In genomic region chr4:48939785-48940184, GRCh38 we compare ENCODE assay signal across 14 cellular contexts. TPM values are rescaled to one million over a fixed set of nuclear protein-coding genes. Genes with fewer than 3 reads are reported as not detected.
A peak's percentile ranks its signal among the peaks of the same experiment; 100 is the strongest.
DNase-seq lines count a peak whose midpoint lies in the region; ATAC-seq and TF ChIP-seq lines count a peak whose summit lies in the region.
"Had no signal": no experiment of that assay in that cellular context is flagged by ENCODE, and none has a peak within 500 bp of the region (broad histone marks: within the 10 kb centered on the region; RNA-seq: fewer than 3 reads in every experiment).

No MANE protein-coding gene starts in this region.

- H3K9me3 ChIP-seq in HAP-1 = no peaks in the 10 kb centered on the region
- no peaks in the 10 kb centered on the region for H3K9me3 ChIP-seq in T-helper 17 cell (ENCODE audit: control insufficient read depth, low read length, poor library complexity, severe bottlenecking)
- H3K9me3 ChIP-seq: body of pancreas, upper lobe of right lung had no signal

- H3K36me3 ChIP-seq in brain microvascular endothelial cell (replicated peaks) = no peaks in the 10 kb centered on the region
- no peaks in the 10 kb centered on the region for H3K36me3 ChIP-seq in HAP-1 (replicated peaks)
- H3K36me3 ChIP-seq: heart left ventricle, upper lobe of right lung had no signal

- H3K4me1 Mint-ChIP-seq in T-helper 17 cell = peaks cover 14% of the 10 kb centered on the region

- no peak overlapping the region for H3K27ac ChIP-seq in brain microvascular endothelial cell
- H3K27ac ChIP-seq: body of pancreas, heart left ventricle, upper lobe of right lung had no signal

- H3K4me3 ChIP-seq in brain microvascular endothelial cell (ENCODE audit: low read depth, low read length) (no peak overlapping the region), HAP-1 (no peak overlapping the region)
- H3K4me3 ChIP-seq: body of pancreas, heart left ventricle, upper lobe of right lung had no signal

- H3K27me3 Mint-ChIP-seq in T-helper 17 cell = peaks cover 7% of the 10 kb centered on the region

- in situ Hi-C loops in Caki2 (cut with HindIII; ENCODE audit: low pct_unique_long_range_greater_than_20kb, low sequenced_read_pairs) = no loop called here
- in situ Hi-C loops in brain microvascular endothelial cell (cut with HindIII; ENCODE audit: low pct_ligation_motif_present, low sequenced_read_pairs) = no loop called here
- in situ Hi-C loops in HAP-1 (cut with MboI; ENCODE audit: low sequenced_read_pairs) = no loop called here

- H3K27ac Mint-ChIP-seq in T-helper 17 cell = no peak overlapping the region
- H3K27ac Mint-ChIP-seq: natural killer cell treated with Interleukin-12 subunit alpha and Interleukin-12 subunit beta and Interleukin-15 and Interleukin-18, amount 100 ng/mL, for 72 hours had no signal

- DNase-seq in Caki2 (ENCODE audit: low read depth) (peak; percentile 74), LHCN-M2 (ENCODE audit: low read depth) (peak; percentile 74), brain microvascular endothelial cell (peak; percentile 69), kidney tubule cell (ENCODE audit: low spot score) (peak; percentile 95), HAP-1 (ENCODE audit: low spot score in 2 of 2) (no peak), NCI-H128 (lab: John Stamatoyannopoulos, UW; ENCODE audit: unreplicated experiment) (no peak), T-helper 17 cell (no peak), T-helper 2 cell (no peak)
- DNase-seq: heart left ventricle, NCI-H1417, upper lobe of right lung had no signal

- ATAC-seq in T-helper 17 cell = no peak
- ATAC-seq: body of pancreas; natural killer cell treated with Interleukin-12 subunit alpha and Interleukin-12 subunit beta and Interleukin-15 and Interleukin-18, amount 100 ng/mL, for 72 hours; upper lobe of right lung had no signal

- H3K27me3 ChIP-seq in brain microvascular endothelial cell (replicated peaks) (no peaks in the 10 kb centered on the region), HAP-1 (ENCODE audit: low read depth) (peaks cover 24% of the 10 kb centered on the region)
- H3K27me3 ChIP-seq: body of pancreas, heart left ventricle, upper lobe of right lung had no signal

- no peak overlapping the region for H3K4me3 Mint-ChIP-seq in T-helper 17 cell
- H3K4me3 Mint-ChIP-seq: natural killer cell treated with Interleukin-12 subunit alpha and Interleukin-12 subunit beta and Interleukin-15 and Interleukin-18, amount 100 ng/mL, for 72 hours had no signal

- no peaks in the 10 kb centered on the region for H3K4me1 ChIP-seq in HAP-1
- H3K4me1 ChIP-seq: body of pancreas, heart left ventricle, upper lobe of right lung had no signal

- no peak for TF ChIP-seq CTCF in brain microvascular endothelial cell (IDR thresholded peaks at IDR 0.05; ENCODE audit: low read depth, low read length, missing control alignments)

- H3K36me3 Mint-ChIP-seq in T-helper 17 cell (ENCODE audit: low read depth) = no peaks in the 10 kb centered on the region
- H3K36me3 Mint-ChIP-seq: natural killer cell treated with Interleukin-12 subunit alpha and Interleukin-12 subunit beta and Interleukin-15 and Interleukin-18, amount 100 ng/mL, for 72 hours had no signal

RNA-seq across cellular contexts. Expression of gene OCIAD2, which starts 33.2 kb away (rescaled TPM):
- total RNA-seq in Caki2 (2014; rRNA removed; shearing (Covaris generic); ENCODE audit: low replicate concordance) = 244 and 266 TPM in 2 replicates
- total RNA-seq in LHCN-M2 (2014; rRNA removed) (11.0 and 12.2 TPM in 2 replicates), T-helper 17 cell (10 to 100 TPM; 54.1 to 61.9 TPM)
- polyA plus RNA-seq in LHCN-M2 (2012) = 56.3 TPM

RNA-seq across cellular contexts. Expression of gene CWH43, which starts 46.3 kb away (rescaled TPM):
- not detected in 2 replicates for total RNA-seq in Caki2 (2014; rRNA removed; shearing (Covaris generic); ENCODE audit: low replicate concordance)
- not detected in 2 replicates for total RNA-seq in LHCN-M2 (2014; rRNA removed)
- not detected for polyA plus RNA-seq in LHCN-M2 (2012)
- total RNA-seq in T-helper 17 cell = not detected
- total RNA-seq: activated CD8-positive, alpha-beta memory T cell treated with anti-CD3 and anti-CD28 coated beads for 36 hours; body of pancreas; heart left ventricle; natural killer cell treated with Interleukin-12 subunit alpha and Interleukin-12 subunit beta and Interleukin-15 and Interleukin-18, amount 100 ng/mL, for 72 hours; upper lobe of right lung had no signal
- polyA plus RNA-seq: heart left ventricle had no signal

Comparison
In these comparisons a context has a peak if more than half of its experiments do, and no peak if none do; other contexts are left out.
1. DNase-seq: peak in Caki2 (single experiment), LHCN-M2 (single experiment), brain microvascular endothelial cell (single experiment) and kidney tubule cell (single experiment); none in HAP-1 (0 of 2), NCI-H128 (single experiment), T-helper 17 cell (0 of 3) and T-helper 2 cell (0 of 5).